ENCODE assay signal across 1 cellular context in genomic region chr6:17429381-17430061, GRCh38.
TF ChIP-seq lines count a peak whose summit lies in the region.

No MANE protein-coding gene starts in this region.

TF ChIP-seq in IMR-90, 13 proteins besides CTCF, POLR2A, EP300 and RAD21 (continued from another document):
- TF ChIP-seq ELK1 (IDR thresholded peaks at IDR 0.05; ENCODE audit: borderline replicate concordance, low read depth, low read length) (no peak), RCOR1 (IDR thresholded peaks at IDR 0.05; ENCODE audit: insufficient replicate concordance, low read length) (peak; percentile 97)
